ENCODE assay signal across 12 cellular contexts in the genomic region with DNA sequence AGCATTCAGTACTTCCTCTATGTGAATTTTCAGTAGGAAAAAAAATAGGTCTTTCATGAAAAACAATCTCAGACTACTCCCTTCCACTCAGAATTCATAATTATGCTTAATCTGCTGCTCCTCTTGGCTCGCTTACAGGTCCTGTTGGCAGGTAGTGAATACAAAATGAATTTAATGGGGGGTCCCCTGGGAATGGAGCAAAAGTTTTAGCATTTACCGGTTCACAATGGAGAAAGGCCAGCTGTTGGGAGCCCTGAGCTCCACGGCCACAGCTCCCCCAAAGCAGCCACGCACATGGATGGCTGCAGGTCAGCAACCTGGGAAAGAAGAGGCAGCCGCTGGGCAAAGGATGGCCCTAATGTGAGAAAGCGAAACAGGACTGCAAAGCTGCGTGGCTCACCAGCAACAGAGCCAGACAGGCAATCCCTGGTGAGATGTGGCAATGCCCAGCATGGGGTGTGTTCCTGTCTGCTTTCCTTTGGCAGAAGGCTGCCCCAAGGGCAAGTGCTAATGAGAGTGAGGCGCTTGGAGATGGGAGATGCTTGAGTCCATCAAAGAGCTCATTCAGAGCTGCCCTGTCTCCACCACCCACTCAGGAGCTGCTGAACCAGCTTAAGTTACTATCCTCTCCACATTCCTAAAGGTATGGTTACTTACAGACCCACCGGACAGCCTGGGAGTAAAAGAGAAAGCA.
A peak's percentile ranks its signal among the peaks of the same experiment; 100 is the strongest.
DNase-seq lines count a peak whose midpoint lies in the region; ATAC-seq and TF ChIP-seq lines count a peak whose summit lies in the region.
"Had no signal": no experiment of that assay in that cellular context is flagged by ENCODE, and none has a peak within 500 bp of the region (broad histone marks: within the 10 kb centered on the region; RNA-seq: fewer than 3 reads in every experiment).

No MANE protein-coding gene starts in this region.

- H3K27ac ChIP-seq in heart right ventricle (peak overlapping the region in 1 of 10 donors; percentile 24), right atrium auricular region (no peak overlapping the region), epithelial cell of prostate (no peak overlapping the region)

- H3K27me3 ChIP-seq in heart right ventricle: peaks cover 0 to 17% (median 0%) of the 10 kb centered on the region in 7 donors
- H3K27me3 ChIP-seq in right atrium auricular region: no peaks in the 10 kb centered on the region
- no peaks in the 10 kb centered on the region for H3K27me3 ChIP-seq in H7 (ENCODE audit: control insufficient read depth, insufficient read depth, low read length)

- peak; percentile 12 to 73 for DNase-seq in heart right ventricle
- DNase-seq in right atrium auricular region (ENCODE audit: low spot score): no peak
- DNase-seq in NCI-H69 (lab: John Stamatoyannopoulos, UW): peak; percentile 97
- DNase-seq in epithelial cell of prostate (ENCODE audit: low read depth, low spot score): peak; percentile 79
- no peak for DNase-seq in H7
- DNase-seq in GM19240 (ENCODE audit: insufficient read length, low spot score): no peak
- DNase-seq in occipital lobe (lab: John Stamatoyannopoulos, UW): no peak
- DNase-seq: activated T-cell treated with anti-CD3 and anti-CD28 coated beads, Interleukin-2, amount 50 U/mL, for 4 hours; IMR-90; midbrain; small intestine had no signal

- no peak for TF ChIP-seq CTCF in heart right ventricle (IDR thresholded peaks at IDR 0.05)
- no peak for TF ChIP-seq CTCF in right atrium auricular region (IDR thresholded peaks at IDR 0.05)

- H3K36me3 ChIP-seq in heart right ventricle: no peaks in the 10 kb centered on the region
- no peaks in the 10 kb centered on the region for H3K36me3 ChIP-seq in right atrium auricular region
- H3K36me3 ChIP-seq in H7 (replicated peaks; ENCODE audit: control insufficient read depth, insufficient read depth, low read length): no peaks in the 10 kb centered on the region

- H3K4me3 ChIP-seq in heart right ventricle: peak overlapping the region in 4 of 10 donors; percentile 10 to 25 (median 18)
- H3K4me3 ChIP-seq in right atrium auricular region: no peak overlapping the region
- H3K4me3 ChIP-seq in H7 (ENCODE audit: insufficient read depth, low read depth, low read length): no peak overlapping the region

- intact Hi-C loops in heart right ventricle (cut with DNase I): loop anchor here in 2 of 10 donors (5.0 to 10.0 kb wide), 2 partner anchors 110 to 438 kb away; no protein-coding TSS in a partner anchor

- 50 to 60% methylated on average over 9 of the region's 9 CpGs for WGBS in heart right ventricle, 2 donors

- H3K4me1 ChIP-seq in heart right ventricle: peaks cover 0 to 12% (median 0%) of the 10 kb centered on the region in 9 donors
- peaks cover 0 to 4% of the 10 kb centered on the region in 2 donors for H3K4me1 ChIP-seq in right atrium auricular region

- H3K9me3 ChIP-seq in heart right ventricle: peaks cover 0 to 12% (median 0%) of the 10 kb centered on the region in 11 donors
- H3K9me3 ChIP-seq in right atrium auricular region: no peaks in the 10 kb centered on the region

- peak; percentile 37 to 93 (median 78) for ATAC-seq in heart right ventricle
- no peak for ATAC-seq in HG02642 (IDR thresholded peaks at IDR 0.05; ENCODE audit: poor library complexity, unreplicated experiment)
- ATAC-seq: activated T-cell treated with anti-CD3 and anti-CD28 coated beads, Interleukin-2, amount 50 U/mL, for 4 hours had no signal

Comparison
In these comparisons a context has a peak if more than half of its experiments do, and no peak if none do; other contexts are left out.
1. DNase-seq: peak in heart right ventricle (2 of 2), NCI-H69 (single experiment) and epithelial cell of prostate (single experiment); none in right atrium auricular region (single experiment), H7 (single experiment), GM19240 (single experiment) and occipital lobe (single experiment).